ENCODE assay signal across 13 cellular contexts in the genomic region with DNA sequence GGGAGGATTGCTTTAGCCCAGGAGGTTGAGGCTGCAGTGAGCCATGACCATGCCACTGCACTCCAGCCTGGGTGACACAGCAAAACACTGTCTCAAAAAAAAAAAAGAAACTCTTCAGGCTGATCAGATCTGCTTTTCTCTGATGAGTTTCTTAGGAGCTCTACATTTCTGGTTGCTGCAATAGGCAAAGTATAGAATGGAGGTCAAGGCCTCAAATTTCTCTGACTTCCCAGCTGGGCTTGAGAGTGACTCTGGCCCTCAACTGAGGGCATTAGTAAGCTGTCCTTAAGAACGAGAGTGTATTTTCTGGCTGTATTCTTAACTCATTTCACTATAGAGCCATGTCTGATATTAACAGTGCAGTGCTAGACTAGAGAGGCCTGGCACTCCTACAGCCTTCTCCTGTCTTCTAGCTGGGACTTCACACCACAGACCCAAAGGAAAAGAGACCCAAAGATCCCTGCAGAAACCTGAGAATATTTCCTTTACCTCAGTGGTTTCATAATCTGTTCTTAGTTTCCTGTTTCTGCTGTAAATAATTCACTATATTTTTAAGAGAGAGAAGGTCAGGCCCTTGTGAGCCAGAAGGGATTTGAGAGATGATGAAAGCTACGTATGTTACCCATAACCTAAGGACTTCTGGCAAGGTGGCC.
DNase-seq lines count a peak whose midpoint lies in the region; ATAC-seq and TF ChIP-seq lines count a peak whose summit lies in the region.
"Had no signal": no experiment of that assay in that cellular context is flagged by ENCODE, and none has a peak within 500 bp of the region (broad histone marks: within the 10 kb centered on the region; RNA-seq: fewer than 3 reads in every experiment).

No MANE protein-coding gene starts in this region.

- H3K27me3 ChIP-seq in neutrophil: no peaks in the 10 kb centered on the region
- H3K27me3 ChIP-seq in brain microvascular endothelial cell (replicated peaks): no peaks in the 10 kb centered on the region
- H3K27me3 ChIP-seq: tibial nerve had no signal

- H3K27ac ChIP-seq in neutrophil (peak overlapping the region; percentile 43), brain microvascular endothelial cell (no peak overlapping the region)
- H3K27ac ChIP-seq: tibial nerve had no signal

- DNase-seq in KBM-7: peak; percentile 9
- no peak for DNase-seq in NCI-H446 treated with DMSO at 0.1 percent for 48 hours (lab: John Stamatoyannopoulos, UW)
- no peak for DNase-seq in NCI-H1694 treated with DMSO at 0.1 percent for 48 hours (lab: John Stamatoyannopoulos, UW)
- no peak for DNase-seq in NCI-H446 (lab: John Stamatoyannopoulos, UW)
- no peak for DNase-seq in brain microvascular endothelial cell
- DNase-seq: activated CD4-positive, alpha-beta T cell treated with anti-CD3 and anti-CD28 coated beads, Interleukin-2, amount 50 U/mL, for 48 hours; mammary epithelial cell; NCI-H69; SW 1271 had no signal

- peaks cover 27 to 50% of the 10 kb centered on the region in 2 experiments for H3K4me1 ChIP-seq in neutrophil (ENCODE audit: control insufficient read depth in 1 of 2, insufficient read depth in 1 of 2, low read depth in 1 of 2, low read length in 1 of 2)
- H3K4me1 ChIP-seq: tibial nerve had no signal

- no peak for TF ChIP-seq CTCF in neutrophil (IDR thresholded peaks at IDR 0.05)
- no peak for TF ChIP-seq CTCF in brain microvascular endothelial cell (IDR thresholded peaks at IDR 0.05; ENCODE audit: low read depth, low read length, missing control alignments)

- H3K4me3 ChIP-seq in neutrophil (ENCODE audit: low read depth in 1 of 2, low read length in 1 of 2): no peak overlapping the region
- no peak overlapping the region for H3K4me3 ChIP-seq in brain microvascular endothelial cell (ENCODE audit: low read depth, low read length)
- H3K4me3 ChIP-seq: tibial nerve had no signal

- peak; percentile 54 for ATAC-seq in GM19023 (IDR thresholded peaks at IDR 0.05; ENCODE audit: unreplicated experiment)
- peak; percentile 60 for ATAC-seq in HG02623 (IDR thresholded peaks at IDR 0.05; ENCODE audit: unreplicated experiment)

- H3K36me3 ChIP-seq in neutrophil: no peaks in the 10 kb centered on the region
- no peaks in the 10 kb centered on the region for H3K36me3 ChIP-seq in brain microvascular endothelial cell (replicated peaks)
- H3K36me3 ChIP-seq: tibial nerve had no signal

- H3K9me3 ChIP-seq in neutrophil: no peaks in the 10 kb centered on the region

- in situ Hi-C loops in KBM-7 (cut with MboI; ENCODE audit: low pct_unique_long_range_greater_than_20kb, low sequenced_read_pairs): no loop called here
- in situ Hi-C loops in brain microvascular endothelial cell (cut with HindIII; ENCODE audit: low pct_ligation_motif_present, low sequenced_read_pairs): no loop called here
